ENCODE assay signal across 1 cellular context in the genomic region with DNA sequence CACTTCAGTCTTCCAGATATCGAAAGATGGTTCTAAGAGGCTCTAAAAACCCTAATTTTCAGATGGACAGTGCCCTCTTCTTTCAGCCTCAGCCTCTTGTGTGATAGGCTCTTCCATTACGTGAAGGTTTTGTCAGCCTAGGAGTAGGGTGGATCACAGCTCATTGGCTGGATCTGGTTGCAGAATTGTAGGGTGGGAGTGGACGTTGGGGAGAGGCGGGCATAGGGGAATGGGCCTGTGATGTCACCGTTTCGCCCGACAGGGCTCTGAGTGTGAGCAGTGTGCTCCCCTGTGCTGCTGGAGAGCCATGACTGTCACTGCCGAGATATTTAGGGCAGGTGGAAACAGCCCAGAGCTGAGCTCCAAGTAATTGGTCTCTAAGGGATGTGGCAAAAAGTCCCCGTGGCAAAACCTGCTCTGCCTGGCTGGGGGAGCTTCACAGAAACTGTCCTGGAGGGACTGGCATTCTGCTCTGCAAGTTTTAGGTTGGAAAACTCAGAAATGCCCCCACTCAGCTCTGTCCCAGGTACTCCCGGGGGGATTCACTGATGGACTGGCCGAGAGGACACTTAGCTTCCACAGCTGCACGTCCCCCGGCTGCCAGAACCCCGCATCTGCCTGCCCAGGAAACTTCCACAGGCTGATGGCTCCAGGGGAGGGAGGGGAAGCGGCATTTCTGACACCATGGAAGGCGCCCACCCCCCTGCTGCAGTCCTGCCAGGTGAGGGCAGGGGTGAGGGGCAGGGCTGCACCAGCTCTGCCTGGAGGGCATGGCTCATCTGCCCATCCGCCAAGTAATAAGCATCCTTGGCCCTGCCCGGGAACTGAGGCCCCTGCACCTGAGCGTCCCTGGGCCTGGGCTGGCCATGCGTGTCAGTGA.
TF ChIP-seq lines count a peak whose summit lies in the region.

No MANE protein-coding gene starts in this region.

TF ChIP-seq in K562, 482 proteins besides CTCF, POLR2A, EP300 and RAD21:
- TF ChIP-seq PURB (CRISPR knock-in tag; IDR thresholded peaks at IDR 0.05; ENCODE audit: low read depth) (no peak), CHD1 (IDR thresholded peaks at IDR 0.05; ENCODE audit: low read length) (no peak), CREBBP (IDR thresholded peaks at IDR 0.05; ENCODE audit: low read depth, low read length) (no peak), RB1 (IDR thresholded peaks at IDR 0.05; ENCODE audit: low read depth) (no peak), HCFC1 (IDR thresholded peaks at IDR 0.05; ENCODE audit: low read depth, low read length) (no peak), BRCA1 (IDR thresholded peaks at IDR 0.05) (no peak), BRCA1 (CRISPR knock-in tag; IDR thresholded peaks at IDR 0.05) (no peak), SNRNP70 (optimal IDR thresholded peaks at IDR 0.05; ENCODE audit: low read depth, low read length) (no peak)
